Comparison of ENCODE assay signal across 1 cellular context in genomic region chr10:100996678-100997363, GRCh38.
TF ChIP-seq lines count a peak whose summit lies in the region.

No MANE protein-coding gene starts in this region.

TF ChIP-seq in WTC11, 78 proteins besides CTCF, POLR2A, EP300 and RAD21 (continued from another document and continues in another):
- 0 out of 2 replicates have a peak, but pooled peaks have one; percentile 1 for TF ChIP-seq ARID4B (CRISPR knock-in tag; IDR thresholded peaks at IDR 0.05; ENCODE audit: borderline replicate concordance)
- peak; percentile 55 for TF ChIP-seq MAX (CRISPR knock-in tag; IDR thresholded peaks at IDR 0.05)
- TF ChIP-seq ZNF423 (CRISPR knock-in tag; IDR thresholded peaks at IDR 0.05) = no peak
- TF ChIP-seq TCF7 (CRISPR knock-in tag; IDR thresholded peaks at IDR 0.05; ENCODE audit: low read depth) = no peak
- no peak for TF ChIP-seq RELA (CRISPR knock-in tag; IDR thresholded peaks at IDR 0.05; ENCODE audit: borderline replicate concordance)
- TF ChIP-seq ESRRA (CRISPR knock-in tag; IDR thresholded peaks at IDR 0.05; ENCODE audit: borderline replicate concordance) = no peak; the same call in 1 of the 2 replicates
- no peak for TF ChIP-seq ZNF263 (CRISPR knock-in tag; IDR thresholded peaks at IDR 0.05; ENCODE audit: low read depth)
- TF ChIP-seq JAZF1 (CRISPR knock-in tag; IDR thresholded peaks at IDR 0.05) = no peak
- TF ChIP-seq HMGXB4 (CRISPR knock-in tag; IDR thresholded peaks at IDR 0.05) = no peak
- no peak for TF ChIP-seq ZNF425 (CRISPR knock-in tag; conservative IDR thresholded peaks at IDR 0.05)
- no peak; the same call in 1 of the 2 replicates for TF ChIP-seq E2F5 (CRISPR knock-in tag; IDR thresholded peaks at IDR 0.05)
- TF ChIP-seq ATF3 (CRISPR knock-in tag; conservative IDR thresholded peaks at IDR 0.05) = no peak
- TF ChIP-seq ZBTB21 (CRISPR knock-in tag; IDR thresholded peaks at IDR 0.05; ENCODE audit: borderline replicate concordance) = no peak
- TF ChIP-seq ZSCAN18 (CRISPR knock-in tag; IDR thresholded peaks at IDR 0.05) = no peak
- no peak for TF ChIP-seq E2F1 (CRISPR knock-in tag; IDR thresholded peaks at IDR 0.05)
- TF ChIP-seq ZNF317 (CRISPR knock-in tag; IDR thresholded peaks at IDR 0.05; ENCODE audit: borderline replicate concordance, low read depth) = no peak
- TF ChIP-seq ZNF219 (CRISPR knock-in tag; IDR thresholded peaks at IDR 0.05; ENCODE audit: borderline replicate concordance) = peak; percentile 65; the same call in 1 of the 2 replicates
- 0 out of 2 replicates have a peak, but pooled peaks have one; percentile 54 for TF ChIP-seq ZBTB43 (CRISPR knock-in tag; IDR thresholded peaks at IDR 0.05)
- no peak for TF ChIP-seq ZNF512 (CRISPR knock-in tag; IDR thresholded peaks at IDR 0.05; ENCODE audit: borderline replicate concordance)
- no peak for TF ChIP-seq ATF2 (CRISPR knock-in tag; IDR thresholded peaks at IDR 0.05; ENCODE audit: borderline replicate concordance, low read depth)
- peak; percentile 18; the same call in 1 of the 2 replicates for TF ChIP-seq SP1 (CRISPR knock-in tag; conservative IDR thresholded peaks at IDR 0.05)
- no peak for TF ChIP-seq ZNF281 (CRISPR knock-in tag; IDR thresholded peaks at IDR 0.05)
- no peak for TF ChIP-seq CREB1 (CRISPR knock-in tag; IDR thresholded peaks at IDR 0.05)
- peak; percentile 91 for TF ChIP-seq USF2 (CRISPR knock-in tag; IDR thresholded peaks at IDR 0.05)
